In genomic region chr7:17320642-17321041, GRCh38 we compare ENCODE assay signal across 27 cellular contexts. TPM values are rescaled to one million over a fixed set of nuclear protein-coding genes. Genes with fewer than 3 reads are reported as not detected.
A peak's percentile ranks its signal among the peaks of the same experiment; 100 is the strongest.
DNase-seq lines count a peak whose midpoint lies in the region; ATAC-seq and TF ChIP-seq lines count a peak whose summit lies in the region.
"Had no signal": no experiment of that assay in that cellular context is flagged by ENCODE, and none has a peak within 500 bp of the region (broad histone marks: within the 10 kb centered on the region; RNA-seq: fewer than 3 reads in every experiment).

No MANE protein-coding gene starts in this region.

- H3K9ac ChIP-seq in endocrine pancreas (ENCODE audit: control insufficient read depth, insufficient read depth, low read length) (no peak overlapping the region), liver (ENCODE audit: low read depth in 1 of 2, low read length in 2 of 2) (peak overlapping the region; percentile 50 to 58)

- DNase-seq in activated naive CD4-positive, alpha-beta T cell treated with anti-CD3 and anti-CD28 coated beads for 36 hours = no peak
- DNase-seq in NOMO-1 treated with dmso at 0.1 percent for 144 hours (lab: John Stamatoyannopoulos, UW; ENCODE audit: unreplicated experiment) (no peak), WERI-Rb-1 (no peak)
- DNase-seq: activated CD4-positive, alpha-beta T cell treated with anti-CD3 and anti-CD28 coated beads for 4 hours; activated T-cell treated with anti-CD3 and anti-CD28 coated beads, Interleukin-2, amount 50 U/mL, for 24 hours; AML-193; amygdala; CD8-positive, alpha-beta T cell; DMS153; dorsolateral prefrontal cortex; KG1; left ventricle myocardium superior; MV-4-11; NCI-H146; NCI-H524 treated with DMSO at 0.1 percent for 48 hours; Peyer's patch; psoas muscle; SJCRH30; trophoblast cell had no signal

- H3K27me3 ChIP-seq in endocrine pancreas (ENCODE audit: control insufficient read depth, insufficient read depth, low read length) (no peaks in the 10 kb centered on the region), liver (ENCODE audit: control insufficient read depth in 4 of 4, insufficient read depth in 4 of 4, low read length in 3 of 4) (no peaks in the 10 kb centered on the region), WERI-Rb-1 (ENCODE audit: insufficient read depth, low read depth, severe bottlenecking) (no peaks in the 10 kb centered on the region)
- H3K27me3 ChIP-seq: dorsolateral prefrontal cortex, Peyer's patch, SJCRH30 had no signal

- H3K36me3 ChIP-seq in endocrine pancreas (ENCODE audit: control insufficient read depth, insufficient read depth, low read length) (no peaks in the 10 kb centered on the region), liver (ENCODE audit: control insufficient read depth in 4 of 4, insufficient read depth in 3 of 4, low read depth in 1 of 4, low read length in 3 of 4) (peaks cover 0 to 12% (median 2%) of the 10 kb centered on the region in 4 donors), urinary bladder (ENCODE audit: insufficient read depth) (peaks cover 3% of the 10 kb centered on the region), WERI-Rb-1 (no peaks in the 10 kb centered on the region)
- H3K36me3 ChIP-seq: SJCRH30 had no signal

- H3K27ac Mint-ChIP-seq in activated naive CD4-positive, alpha-beta T cell treated with anti-CD3 and anti-CD28 coated beads, Interleukin-2, amount 50 U/mL, for 24 hours = peak overlapping the region; percentile 35
- no peak overlapping the region for H3K27ac Mint-ChIP-seq in activated naive CD4-positive, alpha-beta T cell treated with anti-CD3 and anti-CD28 coated beads for 36 hours
- H3K27ac Mint-ChIP-seq: activated T-cell treated with anti-CD3 and anti-CD28 coated beads, Interleukin-2, amount 50 U/mL, for 24 hours; CD8-positive, alpha-beta T cell; T-helper 1 cell treated with Interleukin-12 subunit alpha and Interleukin-12 subunit beta and Interleukin-4 antibody, amounts not matched to agents 30 μg/mL and 1 μg/mL, for 36 hours had no signal

- no peaks in the 10 kb centered on the region for H3K9me3 ChIP-seq in endocrine pancreas (ENCODE audit: control insufficient read depth, low read length)
- H3K9me3 ChIP-seq in liver (ENCODE audit: control insufficient read depth in 4 of 4, low read length in 3 of 4) = no peaks in the 10 kb centered on the region
- H3K9me3 ChIP-seq in WERI-Rb-1 (ENCODE audit: severe bottlenecking) = no peaks in the 10 kb centered on the region
- H3K9me3 ChIP-seq: Peyer's patch, psoas muscle had no signal

- H3K4me1 ChIP-seq in endocrine pancreas (ENCODE audit: control insufficient read depth, insufficient read depth, low read length) (peaks cover 42% of the 10 kb centered on the region), liver (ENCODE audit: control insufficient read depth in 4 of 4, insufficient read depth in 4 of 4, low read length in 3 of 4) (peaks cover 7 to 59% (median 44%) of the 10 kb centered on the region in 4 donors), urinary bladder (ENCODE audit: insufficient read depth) (peaks cover 3% of the 10 kb centered on the region)
- H3K4me1 ChIP-seq: psoas muscle, SJCRH30 had no signal

- H3K4me1 Mint-ChIP-seq in activated naive CD4-positive, alpha-beta T cell treated with anti-CD3 and anti-CD28 coated beads, Interleukin-2, amount 50 U/mL, for 24 hours = peaks cover 31% of the 10 kb centered on the region
- H3K4me1 Mint-ChIP-seq in activated naive CD4-positive, alpha-beta T cell treated with anti-CD3 and anti-CD28 coated beads for 36 hours (ENCODE audit: low read depth) = peaks cover 8% of the 10 kb centered on the region

- H3K4me3 ChIP-seq in endocrine pancreas (ENCODE audit: control insufficient read depth, insufficient read depth, low read length) = peak overlapping the region; percentile 49
- H3K4me3 ChIP-seq in liver (ENCODE audit: low read depth in 1 of 3, low read length in 3 of 3) = no peak overlapping the region
- no peak overlapping the region for H3K4me3 ChIP-seq in urinary bladder (ENCODE audit: low read depth, low read length)
- no peak overlapping the region for H3K4me3 ChIP-seq in WERI-Rb-1 (ENCODE audit: low read depth, low read length)
- H3K4me3 ChIP-seq: dorsolateral prefrontal cortex, Peyer's patch, psoas muscle, SJCRH30 had no signal

- H3K36me3 Mint-ChIP-seq in activated naive CD4-positive, alpha-beta T cell treated with anti-CD3 and anti-CD28 coated beads, Interleukin-2, amount 50 U/mL, for 24 hours = peaks cover 17% of the 10 kb centered on the region
- H3K36me3 Mint-ChIP-seq in activated naive CD4-positive, alpha-beta T cell treated with anti-CD3 and anti-CD28 coated beads for 36 hours (ENCODE audit: low read depth) = peaks cover 20% of the 10 kb centered on the region

- WGBS in liver = 23% methylated on average over 2 of the region's 2 CpGs
- 36% methylated on average over 2 of the region's 2 CpGs for WGBS in urinary bladder

- no peak for TF ChIP-seq CTCF in liver (IDR thresholded peaks at IDR 0.05; ENCODE audit: low read depth, low read length, missing input control)
- no peak for TF ChIP-seq CTCF in WERI-Rb-1 (IDR thresholded peaks at IDR 0.05; ENCODE audit: low read depth, low read length)

- H3K27me3 Mint-ChIP-seq in activated naive CD4-positive, alpha-beta T cell treated with anti-CD3 and anti-CD28 coated beads, Interleukin-2, amount 50 U/mL, for 24 hours = no peaks in the 10 kb centered on the region
- no peaks in the 10 kb centered on the region for H3K27me3 Mint-ChIP-seq in activated naive CD4-positive, alpha-beta T cell treated with anti-CD3 and anti-CD28 coated beads for 36 hours (ENCODE audit: low read depth)
- H3K27me3 Mint-ChIP-seq: activated T-cell treated with anti-CD3 and anti-CD28 coated beads, Interleukin-2, amount 50 U/mL, for 24 hours had no signal

- H3K27ac ChIP-seq in liver (ENCODE audit: low read depth in 1 of 2, low read length in 2 of 2) (peak overlapping the region; percentile 78 to 79), urinary bladder (ENCODE audit: low read depth) (peak overlapping the region; percentile 38), WERI-Rb-1 (no peak overlapping the region)
- H3K27ac ChIP-seq: 22Rv1, Peyer's patch, psoas muscle, SJCRH30 had no signal

- intact Hi-C loops in activated naive CD4-positive, alpha-beta T cell treated with anti-CD3 and anti-CD28 coated beads for 36 hours (cut with micrococcal nuclease) = no loop called here

- no peak for ATAC-seq in HG02840 (IDR thresholded peaks at IDR 0.05; ENCODE audit: low FRiP score, unreplicated experiment)
- ATAC-seq: CD8-positive, alpha-beta T cell; left ventricle myocardium superior; psoas muscle had no signal

- CTCF ChIA-PET in activated naive CD4-positive, alpha-beta T cell treated with anti-CD3 and anti-CD28 coated beads for 36 hours (lab: Charles Lee) = interaction anchor here (0.7 to 1.1 kb wide), 2 partner anchors 257 to 536 kb away, joined by 3 read pairs; no protein-coding TSS in a partner anchor

- no peaks in the 10 kb centered on the region for H3K9me3 Mint-ChIP-seq in activated naive CD4-positive, alpha-beta T cell treated with anti-CD3 and anti-CD28 coated beads, Interleukin-2, amount 50 U/mL, for 24 hours
- H3K9me3 Mint-ChIP-seq in activated naive CD4-positive, alpha-beta T cell treated with anti-CD3 and anti-CD28 coated beads for 36 hours = no peaks in the 10 kb centered on the region
- H3K9me3 Mint-ChIP-seq: activated T-cell treated with anti-CD3 and anti-CD28 coated beads, Interleukin-2, amount 50 U/mL, for 24 hours; CD8-positive, alpha-beta T cell; T-helper 1 cell treated with Interleukin-12 subunit alpha and Interleukin-12 subunit beta and Interleukin-4 antibody, amounts not matched to agents 30 μg/mL and 1 μg/mL, for 36 hours had no signal

- TF ChIP-seq RAD21 in liver (IDR thresholded peaks at IDR 0.05) = peak; percentile 25 to 35

- H3K4me3 Mint-ChIP-seq in activated naive CD4-positive, alpha-beta T cell treated with anti-CD3 and anti-CD28 coated beads, Interleukin-2, amount 50 U/mL, for 24 hours = no peak overlapping the region
- no peak overlapping the region for H3K4me3 Mint-ChIP-seq in activated naive CD4-positive, alpha-beta T cell treated with anti-CD3 and anti-CD28 coated beads for 36 hours
- H3K4me3 Mint-ChIP-seq: activated T-cell treated with anti-CD3 and anti-CD28 coated beads, Interleukin-2, amount 50 U/mL, for 24 hours; CD8-positive, alpha-beta T cell; T-helper 1 cell treated with Interleukin-12 subunit alpha and Interleukin-12 subunit beta and Interleukin-4 antibody, amounts not matched to agents 30 μg/mL and 1 μg/mL, for 36 hours had no signal

TF ChIP-seq in liver, 16 proteins besides CTCF, POLR2A, EP300 and RAD21:
- TF ChIP-seq HNF4G (IDR thresholded peaks at IDR 0.05) = no peak
- TF ChIP-seq JUND (IDR thresholded peaks at IDR 0.05) = peak in 1 of 2 donors; percentile 70
- peak; percentile 60 for TF ChIP-seq FOXA2 (IDR thresholded peaks at IDR 0.05)
- TF ChIP-seq FOXA1 (IDR thresholded peaks at IDR 0.05) = peak; percentile 36
- peak; percentile 51 for TF ChIP-seq ZBTB33 (IDR thresholded peaks at IDR 0.05)
- peak; percentile 17 to 81 for TF ChIP-seq HNF4A (conservative IDR thresholded peaks at IDR 0.05)
- peak; percentile 88 for TF ChIP-seq YY1 (IDR thresholded peaks at IDR 0.05)
- TF ChIP-seq SP1 (IDR thresholded peaks at IDR 0.05) = no peak
- TF ChIP-seq NR2F2 (IDR thresholded peaks at IDR 0.05) = peak; percentile 30
- no peak for TF ChIP-seq GABPA (IDR thresholded peaks at IDR 0.05 in 1 of 2, conservative IDR thresholded peaks at IDR 0.05 in 1 of 2)
- TF ChIP-seq RXRA (IDR thresholded peaks at IDR 0.05) = peak in 1 of 2 donors; percentile 76
- TF ChIP-seq ATF3 (IDR thresholded peaks at IDR 0.05) = no peak

RNA-seq across cellular contexts. Expression of gene AHR, which starts 22.2 kb away (rescaled TPM):
- 10 to 100 TPM; 24.5 to 27.5 TPM for total RNA-seq in activated naive CD4-positive, alpha-beta T cell treated with anti-CD3 and anti-CD28 coated beads for 36 hours
- 10 to 100 TPM; 29.7 to 61.2 TPM for total RNA-seq in liver
- polyA plus RNA-seq in liver = 10 to 100 TPM in 1 of 2 donors, 1 to 10 TPM in 1; 9.9 to 10.4 TPM
- total RNA-seq in urinary bladder = 485 TPM
- polyA plus RNA-seq in urinary bladder = 50.3 TPM
- total RNA-seq: G401, SJCRH30 had no signal
